In genomic region chr18:22423863-22424262, GRCh38 we compare ENCODE assay signal across 11 cellular contexts. TPM values are rescaled to one million over a fixed set of nuclear protein-coding genes. Genes with fewer than 3 reads are reported as not detected.
DNase-seq lines count a peak whose midpoint lies in the region; ATAC-seq, FAIRE-seq and TF ChIP-seq lines count a peak whose summit lies in the region.
"Not testable (repeated sequence)": the region's sequence is repeated elsewhere in the genome, so short reads cannot be mapped to it uniquely, and the experiment has no call there.
"Had no signal": no experiment of that assay in that cellular context is flagged by ENCODE, and none has a peak within 500 bp of the region (broad histone marks: within the 10 kb centered on the region; RNA-seq: fewer than 3 reads in every experiment).

No MANE protein-coding gene starts in this region.

- not testable (repeated sequence) for H3K4me2 ChIP-seq in mesenchymal stem cell (ENCODE audit: low read length, poor library complexity, severe bottlenecking)

- H3K14ac ChIP-seq in mesenchymal stem cell (ENCODE audit: low read length in 2 of 2): not testable (repeated sequence)

- H2BK15ac ChIP-seq in mesenchymal stem cell (ENCODE audit: low read depth, poor library complexity, severe bottlenecking): not testable (repeated sequence)

- not testable (repeated sequence) for H3K4me3 ChIP-seq in coronary artery; mesenchymal stem cell (ENCODE audit: insufficient read depth in 1 of 2, low read depth in 1 of 2, low read length in 2 of 2); thoracic aorta

- H3K23ac ChIP-seq in mesenchymal stem cell (ENCODE audit: low read length in 2 of 2): not testable (repeated sequence)

- TF ChIP-seq CTCF in coronary artery (IDR thresholded peaks at IDR 0.05); thoracic aorta (IDR thresholded peaks at IDR 0.05): not testable (repeated sequence)

- peak; percentile 27 for ATAC-seq in left ventricle myocardium superior
- not testable (repeated sequence) for ATAC-seq in thoracic aorta (ENCODE audit: insufficient number of reproducible peaks, low FRiP score, low read depth)

- not testable (repeated sequence) for H3K79me1 ChIP-seq in mesenchymal stem cell (replicated peaks; ENCODE audit: low read length, poor library complexity, severe bottlenecking)

- not testable (repeated sequence) for H2BK120ac ChIP-seq in mesenchymal stem cell (ENCODE audit: low read depth, low read length)

- not testable (repeated sequence) for FAIRE-seq in RCC 7860 (lab: Jason Lieb, UNC)

- H2BK5ac ChIP-seq in mesenchymal stem cell (ENCODE audit: low read depth, low read length, poor library complexity, severe bottlenecking): not testable (repeated sequence)

- intact Hi-C loops in left ventricle myocardium superior (cut with micrococcal nuclease): not testable (repeated sequence)

- H3K4ac ChIP-seq in mesenchymal stem cell (ENCODE audit: low read depth in 1 of 2, low read length in 2 of 2): not testable (repeated sequence)

- H3K18ac ChIP-seq in mesenchymal stem cell (ENCODE audit: low read depth in 1 of 2, low read length in 2 of 2): not testable (repeated sequence)

- H3K4me1 ChIP-seq in mesenchymal stem cell (ENCODE audit: control insufficient read depth, insufficient read depth, low read depth, low read length): not testable (repeated sequence)
- peaks cover 14 to 62% of the 10 kb centered on the region in 2 donors for H3K4me1 ChIP-seq in thoracic aorta (ENCODE audit: control insufficient read depth in 1 of 2, low read depth in 2 of 2)

- peak overlapping the region; percentile 62 for H4K8ac ChIP-seq in mesenchymal stem cell (ENCODE audit: low read length)

- H2AFZ ChIP-seq in mesenchymal stem cell (ENCODE audit: low read depth, low read length): not testable (repeated sequence)

- H3K27ac ChIP-seq in coronary artery (peak overlapping the region; percentile 60 to 73), thoracic aorta (peak overlapping the region; percentile 68 to 79)
- not testable (repeated sequence) for H3K27ac ChIP-seq in mesenchymal stem cell (ENCODE audit: low read length, poor library complexity, severe bottlenecking)

- H3K36me3 ChIP-seq in mesenchymal stem cell (ENCODE audit: control insufficient read depth in 1 of 2, insufficient read depth in 2 of 2, low read depth in 1 of 2, low read length in 2 of 2); thoracic aorta: not testable (repeated sequence)

- DNase-seq in RCC 7860 (ENCODE audit: low spot score): peak; percentile 70
- not testable (repeated sequence) for DNase-seq in coronary artery (ENCODE audit: low spot score); left ventricle myocardium superior; mesenchymal stem cell; thoracic aorta (ENCODE audit: low spot score)
- peak; percentile 28 for DNase-seq in kidney tubule cell (ENCODE audit: low spot score)

- not testable (repeated sequence) for H2AK5ac ChIP-seq in mesenchymal stem cell (ENCODE audit: low read length, severe bottlenecking)

- not testable (repeated sequence) for H3K27me3 ChIP-seq in mesenchymal stem cell (ENCODE audit: control insufficient read depth in 1 of 2, insufficient read depth in 1 of 2, low read length in 2 of 2); thoracic aorta (replicated peaks; ENCODE audit: insufficient read depth)

- H2BK12ac ChIP-seq in mesenchymal stem cell (ENCODE audit: low read length in 2 of 2): not testable (repeated sequence)

- H3K9me3 ChIP-seq in mesenchymal stem cell (ENCODE audit: control insufficient read depth, low read length); thoracic aorta: not testable (repeated sequence)

- 81% methylated on average over 4 of the region's 6 CpGs for WGBS in mesenchymal stem cell

- not testable (repeated sequence) for H3K9ac ChIP-seq in mesenchymal stem cell (ENCODE audit: low read length)

- H4K91ac ChIP-seq in mesenchymal stem cell (ENCODE audit: low read length): not testable (repeated sequence)

RNA-seq across cellular contexts. Expression of gene CTAGE1, which starts 6.1 kb away (rescaled TPM):
- total RNA-seq in left ventricle myocardium superior: not detected
- polyA plus RNA-seq in mesenchymal stem cell (2013, experiment 1 of 2): 0.03 TPM
- 0.01 TPM for polyA plus RNA-seq in mesenchymal stem cell (2013, experiment 2 of 2)
- not detected for total RNA-seq in thoracic aorta
- total RNA-seq: A172; A673; Calu3; CD4-positive, alpha-beta memory T cell had no signal
- polyA plus RNA-seq: BJ; CD4-positive, alpha-beta memory T cell had no signal
